Comparison of ENCODE assay signal across 22 cellular contexts in genomic region chr9:19938990-19939736, GRCh38.
"Had no signal": no experiment of that assay in that cellular context is flagged by ENCODE, and none has a peak within 500 bp of the region (broad histone marks: within the 10 kb centered on the region; RNA-seq: fewer than 3 reads in every experiment).

No MANE protein-coding gene starts in this region.

- H3K27me3 ChIP-seq: esophagus muscularis mucosa, hepatocyte, suprapubic skin, thyroid gland had no signal

- ATAC-seq: left cardiac atrium; lower lobe of right lung; sciatic nerve; stimulated activated naive B cell treated with anti-CD40 and anti-IgM and Interleukin-4, amounts not matched to agents 10 μg/mL and 1 μg/mL and 100 μg/mL, for 72 hours had no signal

- H3K27ac ChIP-seq: coronary artery, dorsolateral prefrontal cortex, esophagus muscularis mucosa, hepatocyte, left ventricle myocardium inferior, lower lobe of right lung, spleen, suprapubic skin, thyroid gland had no signal

- H3K4me3 Mint-ChIP-seq: naive B cell; nephron; stimulated activated naive B cell treated with anti-CD40 and anti-IgM and Interleukin-4, amounts not matched to agents 10 μg/mL and 1 μg/mL and 100 μg/mL, for 72 hours; type B pancreatic cell had no signal

- H3K79me2 ChIP-seq: hepatocyte had no signal

- H3K36me3 ChIP-seq: esophagus muscularis mucosa, left ventricle myocardium inferior, lower lobe of right lung, spleen, suprapubic skin, thyroid gland had no signal

- H3K4me3 ChIP-seq: coronary artery, dorsolateral prefrontal cortex, esophagus muscularis mucosa, hepatocyte, left ventricle myocardium inferior, lower lobe of right lung, spleen, suprapubic skin, thyroid gland had no signal

- H3K9me3 ChIP-seq: esophagus muscularis mucosa, left ventricle myocardium inferior, lower lobe of right lung, spleen, suprapubic skin, thyroid gland had no signal

- DNase-seq: dorsolateral prefrontal cortex; effector CD8-positive, alpha-beta T cell; foreskin fibroblast; head of caudate nucleus; kidney; left cardiac atrium; left ventricle myocardium inferior; lower lobe of right lung; mesendoderm; naive B cell; spleen; stimulated activated CD4-positive, alpha-beta T cell treated with anti-CD3 and anti-CD28 coated beads, Interleukin-2, amount 100 ng/mL, for 24 hours; stimulated activated CD4-positive, alpha-beta T cell treated with anti-CD3 and anti-CD28 coated beads, Interleukin-4, amount 100 ng/mL, for 4 hours; stimulated activated naive B cell treated with anti-CD40 and anti-IgM and Interleukin-4, amounts not matched to agents 10 μg/mL and 1 μg/mL and 100 μg/mL, for 72 hours; thyroid gland had no signal

- H3K9me3 Mint-ChIP-seq: naive B cell; nephron; stimulated activated naive B cell treated with anti-CD40 and anti-IgM and Interleukin-4, amounts not matched to agents 10 μg/mL and 1 μg/mL and 100 μg/mL, for 72 hours; type B pancreatic cell had no signal

- H3K4me1 ChIP-seq: lower lobe of right lung had no signal

- H2AFZ ChIP-seq: hepatocyte had no signal

- H3K36me3 Mint-ChIP-seq: naive B cell; stimulated activated naive B cell treated with anti-CD40 and anti-IgM and Interleukin-4, amounts not matched to agents 10 μg/mL and 1 μg/mL and 100 μg/mL, for 72 hours; type B pancreatic cell had no signal

- H3K4me2 ChIP-seq: hepatocyte had no signal

- H3K27ac Mint-ChIP-seq: naive B cell; stimulated activated naive B cell treated with anti-CD40 and anti-IgM and Interleukin-4, amounts not matched to agents 10 μg/mL and 1 μg/mL and 100 μg/mL, for 72 hours; type B pancreatic cell had no signal
